7 cellular contexts compared by ENCODE assay signal in genomic region chr10:102396251-102396650, GRCh38. TPM values are rescaled to one million over a fixed set of nuclear protein-coding genes. Genes with fewer than 3 reads are reported as not detected.
DNase-seq lines count a peak whose midpoint lies in the region; ATAC-seq and TF ChIP-seq lines count a peak whose summit lies in the region.

No MANE protein-coding gene starts in this region.

- peaks cover 39% of the 10 kb centered on the region for H3K36me3 ChIP-seq in iPS-15b (ENCODE audit: control insufficient read depth, insufficient read depth, low read length)

- H3K27me3 Mint-ChIP-seq in HFFc6 (ENCODE audit: insufficient read depth) = peaks cover 2% of the 10 kb centered on the region; the same call in 1 of the 2 replicates
- H3K27me3 Mint-ChIP-seq in activated T-cell treated with anti-CD3 and anti-CD28 coated beads, Interleukin-2, amount 50 U/mL, for 72 hours (ENCODE audit: low read depth) = no peaks in the 10 kb centered on the region
- no peaks in the 10 kb centered on the region for H3K27me3 Mint-ChIP-seq in stimulated activated naive CD8-positive, alpha-beta T cell treated with anti-CD3 and anti-CD28 coated beads, Interleukin-15, amount 100 ng/mL, for 72 hours

- peak overlapping the region; percentile 65 for H3K9ac ChIP-seq in iPS-15b (ENCODE audit: low read depth, low read length)

- H3K4me3 ChIP-seq in iPS-15b (ENCODE audit: low read depth, low read length) = peak overlapping the region; percentile 95

- no peaks in the 10 kb centered on the region for H3K9me3 ChIP-seq in iPS-15b (ENCODE audit: control insufficient read depth, insufficient read depth, low read length)

- no peak for TF ChIP-seq CTCF in HFFc6 (IDR thresholded peaks at IDR 0.05)

- H3K4me1 Mint-ChIP-seq in HFFc6 (ENCODE audit: low read depth) = peaks cover 34% of the 10 kb centered on the region
- peaks cover 50% of the 10 kb centered on the region for H3K4me1 Mint-ChIP-seq in activated T-cell treated with anti-CD3 and anti-CD28 coated beads, Interleukin-2, amount 50 U/mL, for 72 hours (ENCODE audit: low read depth)
- H3K4me1 Mint-ChIP-seq in stimulated activated naive CD8-positive, alpha-beta T cell treated with anti-CD3 and anti-CD28 coated beads, Interleukin-15, amount 100 ng/mL, for 72 hours = peaks cover 69% of the 10 kb centered on the region

- peaks cover 16% of the 10 kb centered on the region for H3K4me1 ChIP-seq in iPS-15b (ENCODE audit: control insufficient read depth, insufficient read depth, low read length)

- peak overlapping the region; percentile 86 for H3K4me3 Mint-ChIP-seq in HFFc6
- H3K4me3 Mint-ChIP-seq in activated T-cell treated with anti-CD3 and anti-CD28 coated beads, Interleukin-2, amount 50 U/mL, for 72 hours = peak overlapping the region; percentile 96 to 99
- H3K4me3 Mint-ChIP-seq in stimulated activated naive CD8-positive, alpha-beta T cell treated with anti-CD3 and anti-CD28 coated beads, Interleukin-15, amount 100 ng/mL, for 72 hours = peak overlapping the region; percentile 86 to 96

- H3K36me3 Mint-ChIP-seq in HFFc6 (ENCODE audit: low read depth) = no peaks in the 10 kb centered on the region
- H3K36me3 Mint-ChIP-seq in activated T-cell treated with anti-CD3 and anti-CD28 coated beads, Interleukin-2, amount 50 U/mL, for 72 hours (ENCODE audit: insufficient read depth in 2 of 2) = peaks cover 17 to 43% of the 10 kb centered on the region in 2 donors

- H3K9me3 Mint-ChIP-seq in HFFc6 = no peaks in the 10 kb centered on the region
- no peaks in the 10 kb centered on the region for H3K9me3 Mint-ChIP-seq in activated T-cell treated with anti-CD3 and anti-CD28 coated beads, Interleukin-2, amount 50 U/mL, for 72 hours
- no peaks in the 10 kb centered on the region for H3K9me3 Mint-ChIP-seq in stimulated activated naive CD8-positive, alpha-beta T cell treated with anti-CD3 and anti-CD28 coated beads, Interleukin-15, amount 100 ng/mL, for 72 hours

- peak overlapping the region; percentile 81; the same call in 1 of the 2 replicates for H3K27ac Mint-ChIP-seq in HFFc6
- peak overlapping the region; percentile 94 for H3K27ac Mint-ChIP-seq in activated T-cell treated with anti-CD3 and anti-CD28 coated beads, Interleukin-2, amount 50 U/mL, for 72 hours
- peak overlapping the region; percentile 98 to 99 for H3K27ac Mint-ChIP-seq in stimulated activated naive CD8-positive, alpha-beta T cell treated with anti-CD3 and anti-CD28 coated beads, Interleukin-15, amount 100 ng/mL, for 72 hours

- ATAC-seq in activated T-cell treated with anti-CD3 and anti-CD28 coated beads, Interleukin-2, amount 50 U/mL, for 72 hours (replicated peaks in 1 of 2) = no peak
- no peak for ATAC-seq in stimulated activated naive CD8-positive, alpha-beta T cell treated with anti-CD3 and anti-CD28 coated beads, Interleukin-15, amount 100 ng/mL, for 72 hours
- ATAC-seq in HG03520 (IDR thresholded peaks at IDR 0.05; ENCODE audit: unreplicated experiment) = no peak

- DNase-seq in HFFc6 (no peak), SHP77 treated with DMSO at 0.1 percent for 48 hours (lab: John Stamatoyannopoulos, UW) (no peak), globus pallidus (ENCODE audit: low spot score) (no peak)
- DNase-seq in activated T-cell treated with anti-CD3 and anti-CD28 coated beads, Interleukin-2, amount 50 U/mL, for 72 hours = no peak
- DNase-seq in stimulated activated naive CD8-positive, alpha-beta T cell treated with anti-CD3 and anti-CD28 coated beads, Interleukin-15, amount 100 ng/mL, for 72 hours = peak in 1 of 2 donors; percentile 31

- peaks cover 11% of the 10 kb centered on the region for H3K27me3 ChIP-seq in iPS-15b (ENCODE audit: control insufficient read depth, insufficient read depth, low read length)

RNA-seq across cellular contexts. Expression of gene NFKB2, which starts 0.7 kb away (rescaled TPM):
- total RNA-seq in HFFc6 (2021; fragmentation: NEBNext Ultra II Directional; extraction: Animal tissue kit (Norgen Biotek cat#: 25700)) = 10 to 100 TPM; 23.1 to 27.4 (median 26.1) TPM
- total RNA-seq in activated T-cell treated with anti-CD3 and anti-CD28 coated beads, Interleukin-2, amount 50 U/mL, for 72 hours = 100 to 1,000 TPM; 472 to 564 TPM

RNA-seq across cellular contexts. Expression of gene PSD, which starts 22.3 kb away (rescaled TPM):
- 1 to 10 TPM in 2 of 6 experiments, under 1 TPM in 4; 0.37 to 1.4 (median 0.69) TPM for total RNA-seq in HFFc6 (2021; fragmentation: NEBNext Ultra II Directional; extraction: Animal tissue kit (Norgen Biotek cat#: 25700))
- total RNA-seq in activated T-cell treated with anti-CD3 and anti-CD28 coated beads, Interleukin-2, amount 50 U/mL, for 72 hours = 10 to 100 TPM in 1 of 2 donors, 1 to 10 TPM in 1; 8.6 to 11.7 TPM

RNA-seq across cellular contexts. Expression of gene FBXL15, which starts 24.4 kb away (rescaled TPM):
- 10 to 100 TPM in 4 of 6 experiments, 1 to 10 TPM in 2; 9.2 to 13.2 (median 11.5) TPM for total RNA-seq in HFFc6 (2021; fragmentation: NEBNext Ultra II Directional; extraction: Animal tissue kit (Norgen Biotek cat#: 25700))
- 10 to 100 TPM; 15.3 TPM for total RNA-seq in activated T-cell treated with anti-CD3 and anti-CD28 coated beads, Interleukin-2, amount 50 U/mL, for 72 hours

RNA-seq across cellular contexts. Expression of gene CUEDC2, which starts 36.1 kb away (rescaled TPM):
- 10 to 100 TPM; 62.6 to 75.9 (median 72.5) TPM for total RNA-seq in HFFc6 (2021; fragmentation: NEBNext Ultra II Directional; extraction: Animal tissue kit (Norgen Biotek cat#: 25700))
- total RNA-seq in activated T-cell treated with anti-CD3 and anti-CD28 coated beads, Interleukin-2, amount 50 U/mL, for 72 hours = 10 to 100 TPM; 78.7 to 79.5 TPM

RNA-seq across cellular contexts. Expression of gene C10orf95, which starts 55.1 kb away (rescaled TPM):
- under 1 TPM in 1 of 6 experiments, not detected in 5; 0.12 TPM for total RNA-seq in HFFc6 (2021; fragmentation: NEBNext Ultra II Directional; extraction: Animal tissue kit (Norgen Biotek cat#: 25700))
- under 1 TPM in 1 of 2 donors, not detected in 1; 0.21 TPM for total RNA-seq in activated T-cell treated with anti-CD3 and anti-CD28 coated beads, Interleukin-2, amount 50 U/mL, for 72 hours

Comparison
In these comparisons a context has a peak if more than half of its experiments do, and no peak if none do; other contexts are left out.
1. RNA of gene NFKB2, which starts 0.7 kb away (total RNA-seq): 472 to 564 TPM in activated T-cell treated with anti-CD3 and anti-CD28 coated beads, Interleukin-2, amount 50 U/mL, for 72 hours; 23.1 to 27.4 TPM in HFFc6; every median in the first group is over 10 times any median in the second.
2. Peak in every context shown above with its lines, with median percentiles within 50 percentile points of each other: H3K27ac Mint-ChIP-seq and H3K4me3 Mint-ChIP-seq.